19 cellular contexts compared by ENCODE assay signal in the genomic region with DNA sequence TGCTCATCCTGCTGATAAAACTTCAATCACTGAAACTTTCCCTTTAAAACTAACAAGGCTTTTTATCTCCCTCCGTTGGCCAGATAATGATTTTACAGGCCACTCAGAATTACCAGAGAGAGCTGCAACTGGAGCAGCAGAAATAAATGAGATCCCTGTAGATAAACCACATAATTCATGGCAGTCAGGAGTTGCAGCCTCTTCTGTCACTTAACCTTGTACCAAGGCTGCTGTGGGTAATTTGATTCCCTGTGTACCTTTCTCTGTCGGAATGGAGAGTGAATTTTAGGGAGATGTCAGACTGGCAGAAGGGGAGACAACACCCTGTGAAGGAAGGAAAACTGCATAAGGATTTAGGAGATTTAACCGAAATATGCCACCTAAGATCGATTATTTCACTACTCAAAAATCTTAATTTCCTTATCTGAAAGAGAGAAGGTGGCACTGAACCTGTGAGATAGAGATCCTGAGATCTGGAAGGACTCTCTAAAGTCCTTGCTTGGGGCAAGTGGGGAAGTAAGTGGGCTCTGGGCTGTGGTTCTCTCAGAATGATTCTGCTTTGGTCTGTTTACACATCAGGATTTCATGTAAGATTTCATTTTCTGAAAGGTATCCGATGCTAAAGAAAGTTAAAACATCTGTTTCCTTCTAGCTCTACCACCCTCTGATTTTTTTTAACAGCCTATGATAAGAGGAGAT. TPM values are rescaled to one million over a fixed set of nuclear protein-coding genes. Genes with fewer than 3 reads are reported as not detected.
DNase-seq lines count a peak whose midpoint lies in the region; ATAC-seq, FAIRE-seq and TF ChIP-seq lines count a peak whose summit lies in the region.
"Had no signal": no experiment of that assay in that cellular context is flagged by ENCODE, and none has a peak within 500 bp of the region (broad histone marks: within the 10 kb centered on the region; RNA-seq: fewer than 3 reads in every experiment).

No MANE protein-coding gene starts in this region.

- H3K79me2 ChIP-seq in Loucy (ENCODE audit: insufficient read depth, low read length) (no peaks in the 10 kb centered on the region), K562 (ENCODE audit: control insufficient read depth, insufficient read depth, low read length) (no peaks in the 10 kb centered on the region), neural progenitor cell (ENCODE audit: low read depth) (no peaks in the 10 kb centered on the region)

- H4K20me1 ChIP-seq in Loucy (ENCODE audit: insufficient read depth, low read length, poor library complexity, severe bottlenecking) (no peaks in the 10 kb centered on the region), K562 (replicated peaks; ENCODE audit: control insufficient read depth, insufficient read depth, low read length) (no peaks in the 10 kb centered on the region; the same call in 1 of the 2 replicates), neural progenitor cell (ENCODE audit: low read depth) (no peaks in the 10 kb centered on the region)

- H3K27me3 ChIP-seq in Loucy (ENCODE audit: insufficient read depth, low read length, poor library complexity, severe bottlenecking) = no peaks in the 10 kb centered on the region
- no peaks in the 10 kb centered on the region for H3K27me3 ChIP-seq in K562 (ENCODE audit: control insufficient read depth in 2 of 2, insufficient read depth in 2 of 2, low read length in 2 of 2)
- H3K27me3 ChIP-seq in neural progenitor cell = no peaks in the 10 kb centered on the region
- no peaks in the 10 kb centered on the region for H3K27me3 ChIP-seq in CD4-positive, alpha-beta T cell (ENCODE audit: control insufficient read depth, insufficient read depth, low read length)

- CTCF ChIA-PET in activated CD8-positive, alpha-beta T cell treated with anti-CD3 and anti-CD28 coated beads, Interleukin-2, amount 10 ng/mL, durations not matched to agents 7 days and 5 days (lab: Charles Lee) = interaction anchor here (0.8 to 1.1 kb wide), 2 partner anchors 93 to 172 kb away, joined by 3 read pairs; no protein-coding TSS in a partner anchor
- CTCF ChIA-PET in activated CD8-positive, alpha-beta T cell treated with anti-CD3 and anti-CD28 coated beads for 36 hours (lab: Charles Lee) = no interaction called here
- CTCF ChIA-PET in K562 (lab: Yijun Ruan, JAX; ENCODE audit: low intra/inter-chr PET ratio) (no interaction called here), Calu3 (lab: Charles Lee) (no interaction called here), RWPE1 (lab: Yijun Ruan, JAX) (interaction anchor here (0.6 kb wide), 1 partner anchor 623 kb away, joined by 6 read pairs; no protein-coding TSS in a partner anchor)
- CTCF ChIA-PET in CD4-positive, alpha-beta T cell (lab: Charles Lee) = no interaction called here

- POLR2A ChIA-PET in activated CD8-positive, alpha-beta T cell treated with anti-CD3 and anti-CD28 coated beads, Interleukin-2, amount 10 ng/mL, durations not matched to agents 7 days and 5 days (lab: Charles Lee) = no interaction called here
- POLR2A ChIA-PET in activated CD8-positive, alpha-beta T cell treated with anti-CD3 and anti-CD28 coated beads for 36 hours (lab: Charles Lee) = interaction anchor here (1.9 kb wide), 1 partner anchor 13 kb away, joined by 4 read pairs; no protein-coding TSS in a partner anchor
- POLR2A ChIA-PET in K562 (lab: Yijun Ruan, JAX) = interaction anchor here (0.8 kb wide), 1 partner anchor 9 kb away, joined by 3 read pairs; no protein-coding TSS in a partner anchor
- POLR2A ChIA-PET in RWPE1 (lab: Yijun Ruan, JAX; ENCODE audit: low non-redundant PET) = no interaction called here
- POLR2A ChIA-PET in CD4-positive, alpha-beta T cell (lab: Charles Lee) = no interaction called here

- in situ Hi-C loops in K562 (cut with MboI) = no loop called here

- H2AFZ ChIP-seq in Loucy (ENCODE audit: low read length) (no peak overlapping the region; the same call in 1 of the 2 replicates), K562 (ENCODE audit: low read depth, low read length) (no peak overlapping the region), neural progenitor cell (replicated peaks) (peak overlapping the region; percentile 8)

- H3K4me1 ChIP-seq in Loucy (ENCODE audit: insufficient read depth, low read length, poor library complexity, severe bottlenecking) = no peaks in the 10 kb centered on the region
- H3K4me1 ChIP-seq in K562 (replicated peaks in 1 of 2; ENCODE audit: control insufficient read depth in 2 of 2, insufficient read depth in 2 of 2, low read length in 2 of 2) = peaks cover 0 to 3% of the 10 kb centered on the region in 2 experiments; a peak in 2 of 5 replicates
- H3K4me1 ChIP-seq in neural progenitor cell = peaks cover 8% of the 10 kb centered on the region

- no peaks in the 10 kb centered on the region for H3K9me2 ChIP-seq in Loucy (replicated peaks; ENCODE audit: low read depth, low read length)

- intact Hi-C loops in activated CD8-positive, alpha-beta T cell treated with anti-CD3 and anti-CD28 coated beads for 36 hours (cut with micrococcal nuclease) = no loop called here
- intact Hi-C loops in K562 (cut with micrococcal nuclease) = no loop called here
- intact Hi-C loops in Calu3 (cut with micrococcal nuclease; ENCODE audit: unreplicated experiment) = no loop called here
- intact Hi-C loops in CD4-positive, alpha-beta T cell (cut with DNase I, micrococcal nuclease) = no loop called here

- H3K9ac ChIP-seq in Loucy (ENCODE audit: low read depth, low read length, poor library complexity, severe bottlenecking) = no peak overlapping the region
- no peak overlapping the region for H3K9ac ChIP-seq in K562 (ENCODE audit: insufficient read depth in 1 of 2, low read depth in 2 of 2, low read length in 2 of 2)
- H3K9ac ChIP-seq in neural progenitor cell = no peak overlapping the region

- no peaks in the 10 kb centered on the region for H3K36me3 Mint-ChIP-seq in activated CD8-positive, alpha-beta T cell treated with anti-CD3 and anti-CD28 coated beads, Interleukin-2, amount 10 ng/mL, durations not matched to agents 7 days and 5 days (ENCODE audit: low read depth)
- no peaks in the 10 kb centered on the region for H3K36me3 Mint-ChIP-seq in activated CD8-positive, alpha-beta T cell treated with anti-CD3 and anti-CD28 coated beads for 36 hours (ENCODE audit: low read depth)
- no peaks in the 10 kb centered on the region for H3K36me3 Mint-ChIP-seq in neural progenitor cell
- H3K36me3 Mint-ChIP-seq in Calu3 (ENCODE audit: insufficient read depth, unreplicated experiment) = no peaks in the 10 kb centered on the region
- H3K36me3 Mint-ChIP-seq in CD4-positive, alpha-beta T cell (ENCODE audit: low read depth) = no peaks in the 10 kb centered on the region
- H3K36me3 Mint-ChIP-seq: brain had no signal

- no peak for FAIRE-seq in K562 (lab: Jason Lieb, UNC)
- FAIRE-seq: G401.6, GM12878 had no signal

- H3K4me1 Mint-ChIP-seq in activated CD8-positive, alpha-beta T cell treated with anti-CD3 and anti-CD28 coated beads, Interleukin-2, amount 10 ng/mL, durations not matched to agents 7 days and 5 days (ENCODE audit: low read depth) = peaks cover 17% of the 10 kb centered on the region
- H3K4me1 Mint-ChIP-seq in activated CD8-positive, alpha-beta T cell treated with anti-CD3 and anti-CD28 coated beads for 36 hours (ENCODE audit: low read depth) = peaks cover 12% of the 10 kb centered on the region
- H3K4me1 Mint-ChIP-seq in neural progenitor cell (peaks cover 13% of the 10 kb centered on the region), Calu3 (ENCODE audit: low read depth, unreplicated experiment) (no peaks in the 10 kb centered on the region)
- H3K4me1 Mint-ChIP-seq in CD4-positive, alpha-beta T cell (ENCODE audit: low read depth) = peaks cover 10% of the 10 kb centered on the region
- H3K4me1 Mint-ChIP-seq: brain had no signal

- peaks cover 2% of the 10 kb centered on the region for H3K27me3 Mint-ChIP-seq in activated CD8-positive, alpha-beta T cell treated with anti-CD3 and anti-CD28 coated beads, Interleukin-2, amount 10 ng/mL, durations not matched to agents 7 days and 5 days (ENCODE audit: low read depth)
- H3K27me3 Mint-ChIP-seq in activated CD8-positive, alpha-beta T cell treated with anti-CD3 and anti-CD28 coated beads for 36 hours = no peaks in the 10 kb centered on the region
- H3K27me3 Mint-ChIP-seq in neural progenitor cell (ENCODE audit: insufficient read depth, low read depth) = peaks cover 15% of the 10 kb centered on the region
- no peaks in the 10 kb centered on the region for H3K27me3 Mint-ChIP-seq in Calu3 (ENCODE audit: unreplicated experiment)
- no peaks in the 10 kb centered on the region for H3K27me3 Mint-ChIP-seq in CD4-positive, alpha-beta T cell

- H3K27ac ChIP-seq in K562 (ENCODE audit: extremely low read depth, low read depth, low read length) = no peak overlapping the region
- no peak overlapping the region for H3K27ac ChIP-seq in neural progenitor cell
- H3K27ac ChIP-seq in RWPE1 = no peak overlapping the region
- no peak overlapping the region for H3K27ac ChIP-seq in CD4-positive, alpha-beta T cell (ENCODE audit: low read depth, low read length)

- no peak for TF ChIP-seq CTCF in activated CD8-positive, alpha-beta T cell treated with anti-CD3 and anti-CD28 coated beads for 36 hours (IDR thresholded peaks at IDR 0.05)
- TF ChIP-seq CTCF in Loucy (conservative IDR thresholded peaks at IDR 0.05; ENCODE audit: low read length) (peak; percentile 34; the same call in 1 of the 2 replicates), K562 (IDR thresholded peaks at IDR 0.05 in 2 of 3, conservative IDR thresholded peaks at IDR 0.05 in 1 of 3; ENCODE audit: insufficient read depth in 2 of 3, low read depth in 1 of 3, low read length in 3 of 3) (no peak), neural progenitor cell (IDR thresholded peaks at IDR 0.05) (no peak), Calu3 (IDR thresholded peaks at IDR 0.05; ENCODE audit: unreplicated experiment) (no peak), RWPE1 (conservative IDR thresholded peaks at IDR 0.05; ENCODE audit: low read depth) (no peak)
- no peak for TF ChIP-seq CTCF in CD4-positive, alpha-beta T cell (IDR thresholded peaks at IDR 0.05)

- 3% methylated on average over 5 of the region's 5 CpGs for WGBS in K562 (ENCODE audit: insufficient coverage, low coverage, missing lambda C conversion rate)

- DNase-seq in activated CD8-positive, alpha-beta T cell treated with anti-CD3 and anti-CD28 coated beads, Interleukin-2, amount 10 ng/mL, durations not matched to agents 7 days and 5 days = no peak
- no peak for DNase-seq in activated CD8-positive, alpha-beta T cell treated with anti-CD3 and anti-CD28 coated beads for 36 hours
- DNase-seq in K562 (ENCODE audit: extremely low read depth in 1 of 4, low spot score in 3 of 4) = no peak
- DNase-seq in neural progenitor cell (ENCODE audit: low spot score) = no peak
- DNase-seq in Calu3 = no peak
- DNase-seq in RWPE1 (ENCODE audit: low spot score) = no peak
- no peak for DNase-seq in CD4-positive, alpha-beta T cell
- DNase-seq: activated gamma-delta T cell treated with Interleukin-2 at 50 U/mL for 16 hours, dermis blood vessel endothelial cell, GOT3, mammary epithelial cell, NCI-H146, PC-3, substantia nigra had no signal

- H3K36me3 ChIP-seq in Loucy (ENCODE audit: insufficient read depth, low read length) (no peaks in the 10 kb centered on the region), K562 (ENCODE audit: control insufficient read depth, insufficient read depth, low read length) (no peaks in the 10 kb centered on the region), neural progenitor cell (no peaks in the 10 kb centered on the region)

- H3K4me3 ChIP-seq in Loucy (ENCODE audit: low read length, poor library complexity, severe bottlenecking) (no peak overlapping the region), K562 (no peak overlapping the region), neural progenitor cell (no peak overlapping the region)
- H3K4me3 ChIP-seq: GM12878 had no signal

- TF ChIP-seq EP300 in K562 (IDR thresholded peaks at IDR 0.05; ENCODE audit: low read length) = no peak

- no peak for ATAC-seq in activated CD8-positive, alpha-beta T cell treated with anti-CD3 and anti-CD28 coated beads, Interleukin-2, amount 10 ng/mL, durations not matched to agents 7 days and 5 days
- ATAC-seq in activated CD8-positive, alpha-beta T cell treated with anti-CD3 and anti-CD28 coated beads for 36 hours = no peak
- ATAC-seq in K562 = no peak
- ATAC-seq in CD4-positive, alpha-beta T cell (ENCODE audit: poor library complexity) = no peak
- ATAC-seq: esophagus mucosa, GM12878, PC-3 had no signal

- no peaks in the 10 kb centered on the region for H3K9me3 Mint-ChIP-seq in activated CD8-positive, alpha-beta T cell treated with anti-CD3 and anti-CD28 coated beads, Interleukin-2, amount 10 ng/mL, durations not matched to agents 7 days and 5 days (ENCODE audit: insufficient read depth)
- H3K9me3 Mint-ChIP-seq in activated CD8-positive, alpha-beta T cell treated with anti-CD3 and anti-CD28 coated beads for 36 hours = no peaks in the 10 kb centered on the region
- H3K9me3 Mint-ChIP-seq in neural progenitor cell = no peaks in the 10 kb centered on the region
- no peaks in the 10 kb centered on the region for H3K9me3 Mint-ChIP-seq in Calu3 (ENCODE audit: low read depth, unreplicated experiment)
- H3K9me3 Mint-ChIP-seq in CD4-positive, alpha-beta T cell = no peaks in the 10 kb centered on the region
- H3K9me3 Mint-ChIP-seq: brain had no signal

- TF ChIP-seq POLR2A in K562 (conservative IDR thresholded peaks at IDR 0.05) = no peak

- no peak for TF ChIP-seq RAD21 in K562 (CRISPR knock-in tag; conservative IDR thresholded peaks at IDR 0.05 in 1 of 2, IDR thresholded peaks at IDR 0.05 in 1 of 2)

- H3K27ac Mint-ChIP-seq in activated CD8-positive, alpha-beta T cell treated with anti-CD3 and anti-CD28 coated beads, Interleukin-2, amount 10 ng/mL, durations not matched to agents 7 days and 5 days = no peak overlapping the region
- H3K27ac Mint-ChIP-seq in activated CD8-positive, alpha-beta T cell treated with anti-CD3 and anti-CD28 coated beads for 36 hours = no peak overlapping the region
- H3K27ac Mint-ChIP-seq in neural progenitor cell (no peak overlapping the region), Calu3 (ENCODE audit: unreplicated experiment) (no peak overlapping the region)
- H3K27ac Mint-ChIP-seq in CD4-positive, alpha-beta T cell = no peak overlapping the region
- H3K27ac Mint-ChIP-seq: brain had no signal

- H3K4me2 ChIP-seq in Loucy (ENCODE audit: low read depth, low read length, poor library complexity, severe bottlenecking) (no peak overlapping the region), K562 (ENCODE audit: insufficient read depth, low read length) (no peak overlapping the region), neural progenitor cell (no peak overlapping the region)

- no peaks in the 10 kb centered on the region for H3K9me1 ChIP-seq in K562 (ENCODE audit: control insufficient read depth, insufficient read depth, low read length)

- H3K4me3 Mint-ChIP-seq in activated CD8-positive, alpha-beta T cell treated with anti-CD3 and anti-CD28 coated beads, Interleukin-2, amount 10 ng/mL, durations not matched to agents 7 days and 5 days = peak overlapping the region; percentile 12
- H3K4me3 Mint-ChIP-seq in activated CD8-positive, alpha-beta T cell treated with anti-CD3 and anti-CD28 coated beads for 36 hours = no peak overlapping the region
- no peak overlapping the region for H3K4me3 Mint-ChIP-seq in neural progenitor cell
- H3K4me3 Mint-ChIP-seq in Calu3 (ENCODE audit: low read depth, unreplicated experiment) = no peak overlapping the region
- H3K4me3 Mint-ChIP-seq in CD4-positive, alpha-beta T cell = no peak overlapping the region

- H3F3A ChIP-seq in Loucy (ENCODE audit: low read depth) (no peaks in the 10 kb centered on the region), neural progenitor cell (ENCODE audit: low read depth) (peaks cover 6% of the 10 kb centered on the region)

- no peaks in the 10 kb centered on the region for H3K9me3 ChIP-seq in Loucy (ENCODE audit: insufficient read depth, low read depth, low read length)
- H3K9me3 ChIP-seq in K562 (replicated peaks; ENCODE audit: control insufficient read depth, insufficient read depth, low read depth, low read length) = no peaks in the 10 kb centered on the region
- H3K9me3 ChIP-seq in neural progenitor cell (ENCODE audit: low read depth) = no peaks in the 10 kb centered on the region
- H3K9me3 ChIP-seq in CD4-positive, alpha-beta T cell (ENCODE audit: control insufficient read depth, low read length) = no peaks in the 10 kb centered on the region

- BruUV-seq in K562 (replicated peaks; lab: Mats Ljungman, UMichigan) (no TSS peak), Calu3 (replicated peaks; lab: Mats Ljungman, UMichigan) (no TSS peak)

RNA-seq across cellular contexts. Expression of a gene that starts 14.3 kb away (rescaled TPM):
- 10 to 100 TPM; 18.6 to 21.5 TPM for total RNA-seq in activated CD8-positive, alpha-beta T cell treated with anti-CD3 and anti-CD28 coated beads, Interleukin-2, amount 10 ng/mL, durations not matched to agents 7 days and 5 days
- 10 to 100 TPM; 18.5 to 21.9 TPM for total RNA-seq in activated CD8-positive, alpha-beta T cell treated with anti-CD3 and anti-CD28 coated beads for 36 hours
- 1.8 and 1.9 TPM in 2 replicates for total RNA-seq in K562 (2011; cell fraction: chromatin; rRNA removed; ENCODE audit: low replicate concordance)
- total RNA-seq in K562 (2011; cell fraction: nucleolus; rRNA removed) = 0.79 and 3.2 TPM in 2 replicates
- 0.59 and 2.9 TPM in 2 replicates for total RNA-seq in K562 (2011; cell fraction: nucleoplasm; rRNA removed)
- total RNA-seq in K562 (2014; rRNA removed) = 0.61 and 0.86 TPM in 2 replicates
- 0.69 and 0.80 TPM in 2 replicates for total RNA-seq in K562 (2014; rRNA removed; fragmentation: Illumina TruSeq; extraction: Trizol)
- 0.38 and 0.58 TPM in 2 replicates for total RNA-seq in K562 (2015; rRNA removed; fragmentation: Illumina TruSeq; extraction: Trizol)
- total RNA-seq in K562 (2021) = 1.5 TPM in 2 replicates
- 0.60 and 6.6 TPM in 2 replicates for polyA plus RNA-seq in K562 (2011; rRNA removed)
- 0.59 and 3.8 TPM in 2 replicates for polyA plus RNA-seq in K562 (2011; cell fraction: cytosol; rRNA removed)
- 0.51 and 3.1 TPM in 2 replicates for polyA plus RNA-seq in K562 (2011; cell fraction: nucleus; rRNA removed)
- 1.2 and 1.5 TPM in 2 replicates for polyA plus RNA-seq in K562 (2012)
- polyA plus RNA-seq in K562 (2014; fragmentation: Illumina TruSeq; extraction: Trizol) = 0.88 and 1.1 TPM in 2 replicates
- under 1 TPM; 0.59 to 0.73 TPM for polyA plus RNA-seq in K562 (2014; fragmentation: Nextera tagmentation; extraction: Ambion mirVana)
- 0.62 and 1.2 TPM in 2 replicates for polyA plus RNA-seq in K562 (2014; rRNA removed)
- 0.93 and 5.2 TPM in 2 replicates for polyA minus RNA-seq in K562 (2011; rRNA and poly(A)+ RNA removed)
- 4.5 TPM in 1 of 2 replicates, not detected in the other for polyA minus RNA-seq in K562 (2011; cell fraction: cytosol; rRNA and poly(A)+ RNA removed)
- polyA minus RNA-seq in K562 (2011; cell fraction: nucleus; rRNA and poly(A)+ RNA removed) = 0.22 and 1.9 TPM in 2 replicates
- 31.7 and 34.9 TPM in 2 replicates for total RNA-seq in neural progenitor cell (ENCODE audit: low replicate concordance)
- total RNA-seq in Calu3 (2022) = 4.4 and 4.8 TPM in 2 replicates
- total RNA-seq in CD4-positive, alpha-beta T cell = 1 to 10 TPM; 1.8 to 2.8 TPM

Comparison
In these comparisons a context has a peak if more than half of its experiments do, and no peak if none do; other contexts are left out.
1. CTCF ChIA-PET loops: an anchor here in activated CD8-positive, alpha-beta T cell treated with anti-CD3 and anti-CD28 coated beads, Interleukin-2, amount 10 ng/mL, durations not matched to agents 7 days and 5 days (0.8 to 1.1 kb wide) and RWPE1 (0.6 kb wide); none called in activated CD8-positive, alpha-beta T cell treated with anti-CD3 and anti-CD28 coated beads for 36 hours, K562, Calu3 and CD4-positive, alpha-beta T cell.
2. POLR2A ChIA-PET loops: an anchor here in activated CD8-positive, alpha-beta T cell treated with anti-CD3 and anti-CD28 coated beads for 36 hours (1.9 kb wide) and K562 (0.8 kb wide); none called in activated CD8-positive, alpha-beta T cell treated with anti-CD3 and anti-CD28 coated beads, Interleukin-2, amount 10 ng/mL, durations not matched to agents 7 days and 5 days, RWPE1 and CD4-positive, alpha-beta T cell.